1 cellular context compared by ENCODE assay signal in the genomic region with DNA sequence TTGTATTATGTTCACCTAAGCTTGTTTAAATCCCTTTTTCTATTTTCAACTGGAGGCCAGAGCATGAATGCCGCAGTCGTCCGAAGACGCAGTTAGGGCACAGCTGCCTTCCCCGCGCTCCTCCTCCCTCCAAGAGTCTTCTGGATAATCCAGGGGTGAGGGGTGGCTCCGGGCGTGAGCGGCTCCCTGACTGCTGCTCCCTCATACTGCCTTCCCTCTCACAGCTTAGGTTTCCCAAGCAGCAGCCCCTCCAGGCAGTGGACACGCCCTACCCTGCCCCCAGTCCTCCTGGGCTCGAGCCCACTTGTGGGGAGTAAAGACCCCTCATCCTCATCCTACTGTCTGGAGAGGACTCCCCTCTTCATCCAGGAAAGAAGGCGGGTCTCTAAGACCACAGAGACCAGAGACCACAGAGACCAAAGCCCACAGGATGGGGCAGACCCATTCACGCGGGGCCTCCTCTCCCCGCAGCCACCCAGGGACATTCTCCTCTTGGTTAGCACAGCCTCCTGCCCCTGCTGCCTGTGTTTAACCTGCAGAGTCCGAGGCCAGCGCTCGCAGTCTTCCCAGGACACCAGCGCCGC. TPM values are rescaled to one million over a fixed set of nuclear protein-coding genes. Genes with fewer than 3 reads are reported as not detected.
"Had no signal": no experiment of that assay in that cellular context is flagged by ENCODE, and none has a peak within 500 bp of the region (broad histone marks: within the 10 kb centered on the region; RNA-seq: fewer than 3 reads in every experiment).

No MANE protein-coding gene starts in this region.

RNA-seq across cellular contexts. Expression of a gene that starts 31.9 kb away (rescaled TPM):
- polyA plus RNA-seq: foreskin keratinocyte had no signal
